ENCODE assay signal across 9 cellular contexts in the genomic region with DNA sequence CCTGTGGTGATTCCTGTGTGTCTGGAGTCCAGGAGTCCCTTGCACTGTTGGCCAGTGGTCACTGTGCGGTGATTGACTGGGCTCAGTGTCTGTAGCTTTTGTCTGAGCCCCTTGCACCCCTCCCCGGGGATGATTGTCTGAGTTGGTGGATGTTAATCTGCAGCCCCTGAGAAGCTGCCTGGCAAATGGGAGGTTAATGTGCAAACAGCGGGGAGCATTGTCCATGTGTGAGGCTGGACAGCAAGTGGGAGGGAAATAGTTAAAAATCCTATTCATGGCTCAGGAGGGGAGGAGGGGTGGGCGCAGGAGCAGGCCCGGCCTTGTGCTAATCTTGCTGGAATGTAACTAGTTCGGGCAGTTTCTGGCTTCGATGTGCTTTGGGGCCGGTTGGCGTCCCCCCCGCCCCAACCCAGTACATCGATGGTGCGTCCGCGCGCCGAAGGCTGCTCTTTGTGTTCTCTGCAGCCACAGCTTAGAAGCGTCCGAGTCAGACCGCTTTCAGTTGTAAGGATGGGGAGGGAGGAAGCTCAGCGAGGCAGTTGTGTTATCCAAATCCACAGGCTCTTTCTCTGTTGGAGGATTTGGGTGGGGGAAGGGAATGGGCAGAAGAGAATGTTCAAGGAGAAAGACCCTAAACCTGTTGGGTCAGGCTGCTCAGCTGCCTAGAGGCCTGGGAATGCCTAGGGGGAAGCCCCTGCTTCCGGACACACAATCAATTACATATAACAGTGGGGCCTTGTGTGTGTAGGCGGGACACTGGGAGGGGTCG.
DNase-seq lines count a peak whose midpoint lies in the region; ATAC-seq, FAIRE-seq and TF ChIP-seq lines count a peak whose summit lies in the region.
"Had no signal": no experiment of that assay in that cellular context is flagged by ENCODE, and none has a peak within 500 bp of the region (broad histone marks: within the 10 kb centered on the region; RNA-seq: fewer than 3 reads in every experiment).

No MANE protein-coding gene starts in this region.

- TF ChIP-seq POLR2A in IMR-90 (IDR thresholded peaks at IDR 0.05; ENCODE audit: low read depth, low read length): no peak
- TF ChIP-seq POLR2A in testis (IDR thresholded peaks at IDR 0.05): no peak

- H3K27me3 ChIP-seq in IMR-90 (ENCODE audit: control insufficient read depth, insufficient read depth, low read length) (no peaks in the 10 kb centered on the region), testis (no peaks in the 10 kb centered on the region)

- H3K4me3 ChIP-seq in IMR-90 (ENCODE audit: insufficient read depth, low read depth, low read length) (peak overlapping the region; percentile 15), kidney (ENCODE audit: low read length in 2 of 2) (peak overlapping the region; percentile 24 to 35), testis (no peak overlapping the region)
- H3K4me3 ChIP-seq: GM12878 had no signal

- intact Hi-C loops in IMR-90 (cut with micrococcal nuclease): no loop called here
- intact Hi-C loops in kidney (cut with DNase I): no loop called here
- intact Hi-C loops in testis (cut with DNase I; ENCODE audit: low total_unique reads): no loop called here

- 36% methylated on average over 3 of the region's 23 CpGs; no CpG with 5 or more reads in 1 of the 2 experiments for WGBS in IMR-90 (ENCODE audit: extremely low coverage in 2 of 2, insufficient read length in 1 of 2), 2 experiments
- WGBS in testis, 2 donors: 36 to 71% methylated on average over 22 to 23 of the region's 23 CpGs

- H3K14ac ChIP-seq in IMR-90 (replicated peaks; ENCODE audit: low read depth, low read length): peak overlapping the region; percentile 61

- H3K56ac ChIP-seq in IMR-90 (ENCODE audit: extremely low read depth, insufficient read depth, low read length): peak overlapping the region; percentile 82; the same call in 1 of the 2 replicates

- H2BK5ac ChIP-seq in IMR-90 (ENCODE audit: low read depth, low read length, poor library complexity, severe bottlenecking): peak overlapping the region; percentile 43

- peak overlapping the region; percentile 92 for H2BK20ac ChIP-seq in IMR-90 (ENCODE audit: low read depth, low read length)

- no TSS peak for BruUV-seq in IMR-90 (replicated peaks; lab: Mats Ljungman, UMichigan)

- H4K5ac ChIP-seq in IMR-90 (ENCODE audit: low read depth, low read length): peak overlapping the region; percentile 14

- peak overlapping the region; percentile 66 for H3K4me2 ChIP-seq in IMR-90 (ENCODE audit: low read depth, low read length)

- peak overlapping the region; percentile 95 for H2BK120ac ChIP-seq in IMR-90 (ENCODE audit: low read depth, low read length)

- peak overlapping the region; percentile 37 for H3K18ac ChIP-seq in IMR-90 (ENCODE audit: low read depth, low read length)

- peak overlapping the region; percentile 89 for H2AK5ac ChIP-seq in IMR-90 (ENCODE audit: low read depth, low read length)

- H3K9me1 ChIP-seq in IMR-90 (ENCODE audit: insufficient read depth, low read length): peaks cover 17% of the 10 kb centered on the region

- dilution Hi-C loops in IMR-90 (cut with HindIII; ENCODE audit: low sequenced_read_pairs, unreplicated experiment): no loop called here

- H3K79me1 ChIP-seq in IMR-90 (ENCODE audit: low read depth in 1 of 2, low read length in 2 of 2): peaks cover 19 to 88% of the 10 kb centered on the region in 2 experiments

- peak overlapping the region; percentile 90 for H3K4ac ChIP-seq in IMR-90 (ENCODE audit: low read depth, low read length)

- in situ Hi-C loops in IMR-90 (cut with MboI; ENCODE audit: low sequenced_read_pairs): no loop called here

- CTCF ChIA-PET in IMR-90 (lab: Yijun Ruan, JAX): interaction anchor here (0.9 to 1.5 kb wide), 2 partner anchors 28 to 124 kb away, joined by 3 read pairs; no protein-coding TSS in a partner anchor

- H3K27ac ChIP-seq in IMR-90 (ENCODE audit: insufficient read depth, low read length) (peak overlapping the region; percentile 56), kidney (ENCODE audit: low read depth in 2 of 2, low read length in 2 of 2) (no peak overlapping the region), testis (no peak overlapping the region)

- peak; percentile 83 for ATAC-seq in IMR-90 (ENCODE audit: low read depth)
- ATAC-seq in GM18498 (IDR thresholded peaks at IDR 0.05; ENCODE audit: unreplicated experiment): no peak
- ATAC-seq: GM12878 had no signal

- H2BK15ac ChIP-seq in IMR-90 (ENCODE audit: low read depth, low read length): peak overlapping the region; percentile 37; the same call in 2 of the 3 replicates

- H2AFZ ChIP-seq in IMR-90 (replicated peaks; ENCODE audit: low read length, poor library complexity): peak overlapping the region; percentile 88

- DNase-seq in IMR-90 (peak; percentile 80), dedifferentiated amniotic fluid mesenchymal stem cell (ENCODE audit: extremely low spot score) (peak; percentile 34), kidney (no peak), testis (peak; percentile 58), T-helper 2 cell (no peak), cortex of kidney (lab: John Stamatoyannopoulos, UW) (no peak), GM10266 (ENCODE audit: extremely low spot score) (no peak)

- H3K36me3 ChIP-seq in IMR-90 (ENCODE audit: control insufficient read depth, insufficient read depth, low read length): no peaks in the 10 kb centered on the region
- no peaks in the 10 kb centered on the region for H3K36me3 ChIP-seq in kidney (ENCODE audit: control insufficient read depth in 1 of 2, insufficient read depth in 2 of 2, low read length in 2 of 2)
- no peaks in the 10 kb centered on the region for H3K36me3 ChIP-seq in testis (ENCODE audit: low read depth, missing control alignments)

- H3K4me1 ChIP-seq in IMR-90 (ENCODE audit: control insufficient read depth, insufficient read depth, low read length): peaks cover 43% of the 10 kb centered on the region
- H3K4me1 ChIP-seq in kidney (ENCODE audit: control insufficient read depth in 1 of 2, insufficient read depth in 1 of 2, low read depth in 1 of 2, low read length in 2 of 2): peaks cover 18 to 32% of the 10 kb centered on the region in 2 donors
- peaks cover 32% of the 10 kb centered on the region for H3K4me1 ChIP-seq in testis

- peak overlapping the region; percentile 55 for H3K23ac ChIP-seq in IMR-90 (ENCODE audit: low read depth, low read length)

- TF ChIP-seq RAD21 in IMR-90 (IDR thresholded peaks at IDR 0.05; ENCODE audit: low read length): 0 out of 2 replicates have a peak, but pooled peaks have one; percentile 10

- TF ChIP-seq CTCF in IMR-90 (conservative IDR thresholded peaks at IDR 0.05; ENCODE audit: low read depth, low read length) (no peak), kidney (IDR thresholded peaks at IDR 0.05; ENCODE audit: borderline replicate concordance, extremely low read depth, insufficient read depth) (no peak), testis (IDR thresholded peaks at IDR 0.05) (no peak), GM10266 (IDR thresholded peaks at IDR 0.05; ENCODE audit: control insufficient read depth, insufficient read depth, low read depth, missing control alignments) (no peak)

- H4K20me1 ChIP-seq in IMR-90 (ENCODE audit: insufficient read depth, low read length): no peaks in the 10 kb centered on the region

- peak overlapping the region; percentile 42 for H3K9ac ChIP-seq in IMR-90 (ENCODE audit: low read depth, low read length)
- H3K9ac ChIP-seq in kidney (ENCODE audit: low read length in 2 of 2): no peak overlapping the region

- POLR2A ChIA-PET in IMR-90 (lab: Charles Lee; ENCODE audit: unreplicated experiment): interaction anchor here (0.7 kb wide), 1 partner anchor 29 kb away, joined by 4 read pairs; no protein-coding TSS in a partner anchor

- no peaks in the 10 kb centered on the region for H3K9me3 ChIP-seq in IMR-90 (ENCODE audit: control insufficient read depth, insufficient read depth, low read length)
- no peaks in the 10 kb centered on the region for H3K9me3 ChIP-seq in kidney (ENCODE audit: control insufficient read depth in 1 of 2, low read length in 2 of 2)
- no peaks in the 10 kb centered on the region for H3K9me3 ChIP-seq in testis

- no peak for FAIRE-seq in kidney (lab: Jason Lieb, UNC)
- FAIRE-seq: GM12878 had no signal

- peak overlapping the region; percentile 71 for H2AK9ac ChIP-seq in IMR-90 (replicated peaks; ENCODE audit: low read depth, low read length, poor library complexity)

- H4K8ac ChIP-seq in IMR-90 (ENCODE audit: low read depth in 2 of 2, low read length in 2 of 2): peak overlapping the region; percentile 43 to 82

- H4K91ac ChIP-seq in IMR-90 (ENCODE audit: insufficient read depth, low read depth, low read length): peak overlapping the region; percentile 96

TF ChIP-seq in IMR-90, 13 proteins besides CTCF, POLR2A, EP300 and RAD21 (continues in another document):
- TF ChIP-seq, protein P1, sequence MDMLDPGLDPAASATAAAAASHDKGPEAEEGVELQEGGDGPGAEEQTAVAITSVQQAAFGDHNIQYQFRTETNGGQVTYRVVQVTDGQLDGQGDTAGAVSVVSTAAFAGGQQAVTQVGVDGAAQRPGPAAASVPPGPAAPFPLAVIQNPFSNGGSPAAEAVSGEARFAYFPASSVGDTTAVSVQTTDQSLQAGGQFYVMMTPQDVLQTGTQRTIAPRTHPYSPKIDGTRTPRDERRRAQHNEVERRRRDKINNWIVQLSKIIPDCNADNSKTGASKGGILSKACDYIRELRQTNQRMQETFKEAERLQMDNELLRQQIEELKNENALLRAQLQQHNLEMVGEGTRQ (IDR thresholded peaks at IDR 0.05; ENCODE audit: low read depth, low read length): no peak
- TF ChIP-seq CHD1 (IDR thresholded peaks at IDR 0.05; ENCODE audit: low read depth, low read length): no peak
- TF ChIP-seq RCOR1 (IDR thresholded peaks at IDR 0.05; ENCODE audit: insufficient replicate concordance, low read length): peak; percentile 20
- TF ChIP-seq MAFK (IDR thresholded peaks at IDR 0.05; ENCODE audit: low read depth, low read length): no peak
- TF ChIP-seq, protein P2, sequence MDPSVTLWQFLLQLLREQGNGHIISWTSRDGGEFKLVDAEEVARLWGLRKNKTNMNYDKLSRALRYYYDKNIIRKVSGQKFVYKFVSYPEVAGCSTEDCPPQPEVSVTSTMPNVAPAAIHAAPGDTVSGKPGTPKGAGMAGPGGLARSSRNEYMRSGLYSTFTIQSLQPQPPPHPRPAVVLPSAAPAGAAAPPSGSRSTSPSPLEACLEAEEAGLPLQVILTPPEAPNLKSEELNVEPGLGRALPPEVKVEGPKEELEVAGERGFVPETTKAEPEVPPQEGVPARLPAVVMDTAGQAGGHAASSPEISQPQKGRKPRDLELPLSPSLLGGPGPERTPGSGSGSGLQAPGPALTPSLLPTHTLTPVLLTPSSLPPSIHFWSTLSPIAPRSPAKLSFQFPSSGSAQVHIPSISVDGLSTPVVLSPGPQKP (IDR thresholded peaks at IDR 0.05; ENCODE audit: borderline replicate concordance, low read depth, low read length): no peak
- no peak for TF ChIP-seq BHLHE40 (IDR thresholded peaks at IDR 0.05; ENCODE audit: low read depth, low read length)
- no peak for TF ChIP-seq NFE2L2 (IDR thresholded peaks at IDR 0.05; ENCODE audit: low read depth, low read length)
- no peak for TF ChIP-seq RFX5 (IDR thresholded peaks at IDR 0.05; ENCODE audit: low read depth, low read length)
- TF ChIP-seq FOS (IDR thresholded peaks at IDR 0.05; ENCODE audit: low read depth, low read length): no peak
- peak; percentile 81 for TF ChIP-seq MAZ (IDR thresholded peaks at IDR 0.05; ENCODE audit: borderline replicate concordance, low read depth, low read length)
- TF ChIP-seq SMC3 (IDR thresholded peaks at IDR 0.05; ENCODE audit: low read depth, low read length): no peak

Comparison
In these comparisons a context has a peak if more than half of its experiments do, and no peak if none do; other contexts are left out.
1. DNase-seq: peak in IMR-90 (single experiment), dedifferentiated amniotic fluid mesenchymal stem cell (single experiment) and testis (single experiment); none in kidney (single experiment), T-helper 2 cell (0 of 5), cortex of kidney (single experiment) and GM10266 (single experiment).
2. H3K4me3 ChIP-seq: peak in IMR-90 (single experiment) and kidney (2 of 2); none in testis (0 of 2).